ENCODE assay signal across 8 cellular contexts in genomic region chr22:40636380-40637180, GRCh38. TPM values are rescaled to one million over a fixed set of nuclear protein-coding genes. Genes with fewer than 3 reads are reported as not detected.
DNase-seq lines count a peak whose midpoint lies in the region; ATAC-seq, FAIRE-seq and TF ChIP-seq lines count a peak whose summit lies in the region.

MRTFA (minus strand) TSS chr22:40636719.

- H3K9me3 ChIP-seq in NT2/D1 (ENCODE audit: insufficient read depth, low read length): no peaks in the 10 kb centered on the region
- no peaks in the 10 kb centered on the region for H3K9me3 ChIP-seq in H1 (ENCODE audit: insufficient read depth in 2 of 2, low read depth in 1 of 2, low read length in 1 of 2)

- H3K79me2 ChIP-seq in H1 (ENCODE audit: control insufficient read depth in 1 of 2, insufficient read depth in 2 of 2, low read length in 2 of 2): peaks cover 12 to 43% of the 10 kb centered on the region in 2 experiments

- peaks cover 26% of the 10 kb centered on the region for H3K4me1 Mint-ChIP-seq in activated CD8-positive, alpha-beta memory T cell treated with anti-CD3 and anti-CD28 coated beads, Interleukin-2, amount 10 ng/mL, durations not matched to agents 7 days and 5 days
- peaks cover 17% of the 10 kb centered on the region for H3K4me1 Mint-ChIP-seq in memory B cell

- H3K9me3 Mint-ChIP-seq in activated CD8-positive, alpha-beta memory T cell treated with anti-CD3 and anti-CD28 coated beads, Interleukin-2, amount 10 ng/mL, durations not matched to agents 7 days and 5 days (ENCODE audit: low read depth): no peaks in the 10 kb centered on the region
- H3K9me3 Mint-ChIP-seq in memory B cell: no peaks in the 10 kb centered on the region

- H3K79me1 ChIP-seq in H1 (ENCODE audit: low read depth, low read length): peaks cover 10% of the 10 kb centered on the region

- H3K36me3 ChIP-seq in NT2/D1 (ENCODE audit: insufficient read depth, insufficient read length, low read length) (peaks cover 3% of the 10 kb centered on the region), H1 (ENCODE audit: control insufficient read depth in 2 of 4, insufficient read depth in 4 of 4, low read length in 3 of 4) (no peaks in the 10 kb centered on the region)

- peaks cover 2% of the 10 kb centered on the region for H3K36me3 Mint-ChIP-seq in activated CD8-positive, alpha-beta memory T cell treated with anti-CD3 and anti-CD28 coated beads, Interleukin-2, amount 10 ng/mL, durations not matched to agents 7 days and 5 days
- peaks cover 2% of the 10 kb centered on the region for H3K36me3 Mint-ChIP-seq in memory B cell

- H4K5ac ChIP-seq in H1 (ENCODE audit: insufficient read length, low read depth, low read length): peak within 1 kb of the TSS; percentile 97

- peak within 1 kb of the TSS; percentile 80 for H3K56ac ChIP-seq in H1 (replicated peaks; ENCODE audit: insufficient read length, low read depth, low read length)

- H3K27me3 ChIP-seq in NT2/D1 (ENCODE audit: insufficient read depth, insufficient read length): peaks cover 6% of the 10 kb centered on the region
- no peaks in the 10 kb centered on the region for H3K27me3 ChIP-seq in H1 (replicated peaks in 1 of 4; ENCODE audit: control insufficient read depth in 3 of 4, extremely low read depth in 1 of 4, insufficient read depth in 3 of 4, low read length in 3 of 4)

- TF ChIP-seq POLR2A in H1 (IDR thresholded peaks at IDR 0.05; ENCODE audit: control extremely low read depth in 1 of 2, low read depth in 2 of 2, low read length in 2 of 2): peak; percentile 61 to 89

- whole genome bisulfite sequencing in H1 (ENCODE audit: extremely low coverage in 1 of 2, insufficient coverage in 1 of 2, insufficient read length in 1 of 2, insufficient replicate concordance in 2 of 2, low coverage in 1 of 2, low lambda C conversion rate in 2 of 2, missing lambda C conversion rate in 1 of 2), 2 experiments: 2% methylated on average over 38 of the region's 82 CpGs; no CpG with 5 or more reads in 1 of the 2 experiments

- no peaks in the 10 kb centered on the region for H3K27me3 Mint-ChIP-seq in activated CD8-positive, alpha-beta memory T cell treated with anti-CD3 and anti-CD28 coated beads, Interleukin-2, amount 10 ng/mL, durations not matched to agents 7 days and 5 days
- no peaks in the 10 kb centered on the region for H3K27me3 Mint-ChIP-seq in memory B cell

- peak within 1 kb of the TSS; percentile 87 for H4K8ac ChIP-seq in H1 (ENCODE audit: extremely low read depth, insufficient read depth, low read length)

- peak within 1 kb of the TSS; percentile 94 for H2AFZ ChIP-seq in H1 (ENCODE audit: low read length)

- H3K4ac ChIP-seq in H1 (replicated peaks; ENCODE audit: insufficient read length, low read depth, low read length): no peak within 1 kb of the TSS

- ATAC-seq in GM21381 (IDR thresholded peaks at IDR 0.05; ENCODE audit: unreplicated experiment): peak; percentile 88
- ATAC-seq in activated CD8-positive, alpha-beta memory T cell treated with anti-CD3 and anti-CD28 coated beads, Interleukin-2, amount 10 ng/mL, durations not matched to agents 7 days and 5 days: peak; percentile 96
- ATAC-seq in memory B cell (ENCODE audit: low read depth): peak; percentile 88

- peak within 1 kb of the TSS; percentile 72 for H3K4me3 ChIP-seq in NT2/D1 (ENCODE audit: insufficient read length, low read depth)
- peak within 1 kb of the TSS; percentile 74 to 96 (median 81) for H3K4me3 ChIP-seq in H1 (ENCODE audit: extremely low read depth in 1 of 4, insufficient read depth in 2 of 4, low read depth in 3 of 4, low read length in 4 of 4)

- no peak within 1 kb of the TSS for H3K14ac ChIP-seq in H1 (ENCODE audit: insufficient read length)

- DNase-seq in COR-L47 (lab: John Stamatoyannopoulos, UW) (peak; percentile 99), HUDEP-2 (lab: John Stamatoyannopoulos, UW; ENCODE audit: unreplicated experiment in 76 of 76) (peak in 75 of 76 experiments; percentile 88 to 100 (median 99)), NT2/D1 (ENCODE audit: low read depth, low spot score) (peak; percentile 97), H1 (ENCODE audit: low read depth in 1 of 2, low spot score in 2 of 2) (peak; percentile 98 to 99), memory B cell (ENCODE audit: low spot score in 2 of 2) (peak; percentile 92 to 97)
- DNase-seq in activated CD8-positive, alpha-beta memory T cell treated with anti-CD3 and anti-CD28 coated beads, Interleukin-2, amount 10 ng/mL, durations not matched to agents 7 days and 5 days: peak; percentile 100
- peak; percentile 100 for DNase-seq in stimulated activated CD8-positive, alpha-beta memory T cell treated with anti-CD3 and anti-CD28 coated beads, Interleukin-12 subunit alpha, Interleukin-12 subunit beta, amount 100 ng/mL, for 24 hours (ENCODE audit: extremely low read depth)

- no peak within 1 kb of the TSS for H3K23ac ChIP-seq in H1 (ENCODE audit: insufficient read length)

- peak within 1 kb of the TSS; percentile 94 for H3K4me3 Mint-ChIP-seq in activated CD8-positive, alpha-beta memory T cell treated with anti-CD3 and anti-CD28 coated beads, Interleukin-2, amount 10 ng/mL, durations not matched to agents 7 days and 5 days
- H3K4me3 Mint-ChIP-seq in memory B cell: peak within 1 kb of the TSS; percentile 86

- FAIRE-seq in H1 (lab: Jason Lieb, UNC): peak; percentile 78

- CTCF ChIA-PET in activated CD8-positive, alpha-beta memory T cell treated with anti-CD3 and anti-CD28 coated beads, Interleukin-2, amount 10 ng/mL, durations not matched to agents 7 days and 5 days (lab: Charles Lee): interaction anchor here (0.6 to 3.1 kb wide), 12 partner anchors 10 to 1311 kb away, joined by 3 to 21 read pairs (median 4); no protein-coding TSS in a partner anchor
- CTCF ChIA-PET in H1 (lab: Charles Lee; ENCODE audit: partially characterized antibody): interaction anchor here (1.2 to 1.4 kb wide), 2 partner anchors 9 to 112 kb away, joined by 4 to 5 read pairs; no protein-coding TSS in a partner anchor

- TF ChIP-seq CTCF in H1 (IDR thresholded peaks at IDR 0.05; ENCODE audit: control extremely low read depth in 1 of 3, insufficient read depth in 1 of 3, low read depth in 1 of 3, low read length in 3 of 3): no peak

- H2BK12ac ChIP-seq in H1 (ENCODE audit: low read depth, low read length): 0 out of 2 replicates have a peak within 1 kb of the TSS, but pooled peaks have one; percentile 75

- no peak for TF ChIP-seq RAD21 in H1 (IDR thresholded peaks at IDR 0.05 in 1 of 2, conservative IDR thresholded peaks at IDR 0.05 in 1 of 2; ENCODE audit: low read depth in 2 of 2, low read length in 2 of 2)

- peak within 1 kb of the TSS; percentile 90 for H3K18ac ChIP-seq in H1 (ENCODE audit: extremely low read depth, low read length)

- no peak within 1 kb of the TSS for H4K91ac ChIP-seq in H1 (replicated peaks; ENCODE audit: insufficient read length, low read length)

- H3K9ac ChIP-seq in NT2/D1 (ENCODE audit: insufficient read length, low read depth) (peak within 1 kb of the TSS; percentile 80), H1 (replicated peaks in 1 of 4; ENCODE audit: extremely low read depth in 1 of 4, low read depth in 3 of 4, low read length in 3 of 4) (peak within 1 kb of the TSS; percentile 78 to 89 (median 80))

- H3K27ac ChIP-seq in H1 (ENCODE audit: low read depth, low read length): no peak within 1 kb of the TSS

- 0 out of 2 replicates have a peak within 1 kb of the TSS, but pooled peaks have one; percentile 18 for H2BK15ac ChIP-seq in H1 (ENCODE audit: low read length)

- no peak within 1 kb of the TSS for H2AK5ac ChIP-seq in H1 (ENCODE audit: low read depth, low read length)

- H3K4me2 ChIP-seq in H1 (ENCODE audit: insufficient read depth in 1 of 2, low read depth in 2 of 2, low read length in 2 of 2): peak within 1 kb of the TSS; percentile 95 to 100

- H2BK5ac ChIP-seq in H1 (ENCODE audit: low read depth, low read length): no peak within 1 kb of the TSS; the same call in 1 of the 2 replicates

- TF ChIP-seq EP300 in H1 (IDR thresholded peaks at IDR 0.05; ENCODE audit: borderline replicate concordance in 1 of 2, low read depth in 2 of 2, low read length in 2 of 2): no peak

- H4K20me1 ChIP-seq in H1 (replicated peaks in 1 of 2; ENCODE audit: control insufficient read depth in 1 of 2, insufficient read depth in 2 of 2, low read length in 2 of 2): peaks cover 8 to 10% of the 10 kb centered on the region in 2 experiments

- POLR2A ChIA-PET in H1 (lab: Charles Lee; ENCODE audit: partially characterized antibody): interaction anchor here (0.6 to 1.9 kb wide), 12 partner anchors 9 to 244 kb away, joined by 3 to 8 read pairs (median 3); no protein-coding TSS in a partner anchor

- no peak within 1 kb of the TSS for H2BK120ac ChIP-seq in H1 (replicated peaks; ENCODE audit: low read depth, low read length)

- H3K27ac Mint-ChIP-seq in activated CD8-positive, alpha-beta memory T cell treated with anti-CD3 and anti-CD28 coated beads, Interleukin-2, amount 10 ng/mL, durations not matched to agents 7 days and 5 days: peak within 1 kb of the TSS; percentile 98
- H3K27ac Mint-ChIP-seq in memory B cell: peak within 1 kb of the TSS; percentile 89

- H2BK20ac ChIP-seq in H1 (ENCODE audit: low read length): no peak within 1 kb of the TSS

- no peaks in the 10 kb centered on the region for H3K4me1 ChIP-seq in NT2/D1 (ENCODE audit: insufficient read depth, insufficient read length)
- peaks cover 0 to 8% (median 4%) of the 10 kb centered on the region in 4 experiments; a peak in 6 of 7 replicates for H3K4me1 ChIP-seq in H1 (replicated peaks in 1 of 4; ENCODE audit: control insufficient read depth in 3 of 4, insufficient read depth in 4 of 4, low read length in 3 of 4)

- H3K23me2 ChIP-seq in H1 (ENCODE audit: low read depth, low read length): peaks cover 13% of the 10 kb centered on the region; the same call in 1 of the 2 replicates

TF ChIP-seq in H1, 55 proteins besides CTCF, POLR2A, EP300 and RAD21 (continues in another document):
- TF ChIP-seq EGR1 (IDR thresholded peaks at IDR 0.05; ENCODE audit: borderline replicate concordance, low read depth, low read length) (no peak), GABPA (IDR thresholded peaks at IDR 0.05; ENCODE audit: borderline replicate concordance, insufficient read depth, low read length) (no peak; the same call in 1 of the 2 replicates), KDM5A (IDR thresholded peaks at IDR 0.05; ENCODE audit: low read length) (no peak), KDM1A (IDR thresholded peaks at IDR 0.05; ENCODE audit: borderline replicate concordance, low read length) (no peak), TAF7 (optimal IDR thresholded peaks at IDR 0.05; ENCODE audit: borderline replicate concordance, low read depth, low read length) (peak; percentile 74)

RNA-seq across cellular contexts. Expression of gene MRTFA, which starts in this region (rescaled TPM):
- total RNA-seq in activated CD8-positive, alpha-beta memory T cell treated with anti-CD3 and anti-CD28 coated beads, Interleukin-2, amount 10 ng/mL, durations not matched to agents 7 days and 5 days: 10 to 100 TPM; 59.4 to 74.0 TPM
- 37.9 and 43.1 TPM in 2 replicates for total RNA-seq in H1 (2021; fragmentation: NEBNext Ultra II Directional; extraction: Animal tissue kit (Norgen Biotek cat#: 25700))
- polyA plus RNA-seq in H1 (2011; rRNA removed): 5.4 and 12.8 TPM in 2 replicates
- polyA plus RNA-seq in H1 (2011; cell fraction: cytosol; rRNA removed): 5.5 TPM
- polyA plus RNA-seq in H1 (2011; cell fraction: nucleus; rRNA removed): 16.9 TPM
- polyA plus RNA-seq in H1 (2012, experiment 1 of 2): 22.7 to 30.5 TPM (median 26.3 TPM) in 4 replicates
- 26.8 TPM for polyA plus RNA-seq in H1 (2012, experiment 2 of 2)
- 14.4 TPM for polyA plus RNA-seq in H1 (2013, experiment 1 of 2)
- polyA plus RNA-seq in H1 (2013, experiment 2 of 2): 14.6 TPM
- polyA minus RNA-seq in H1 (2011; rRNA and poly(A)+ RNA removed): 15.0 and 32.6 TPM in 2 replicates
- 37.5 TPM for polyA minus RNA-seq in H1 (2011; cell fraction: cytosol; rRNA and poly(A)+ RNA removed)
- polyA minus RNA-seq in H1 (2011; cell fraction: nucleus; rRNA and poly(A)+ RNA removed): 41.3 TPM
